17 cellular contexts compared by ENCODE assay signal in the genomic region with DNA sequence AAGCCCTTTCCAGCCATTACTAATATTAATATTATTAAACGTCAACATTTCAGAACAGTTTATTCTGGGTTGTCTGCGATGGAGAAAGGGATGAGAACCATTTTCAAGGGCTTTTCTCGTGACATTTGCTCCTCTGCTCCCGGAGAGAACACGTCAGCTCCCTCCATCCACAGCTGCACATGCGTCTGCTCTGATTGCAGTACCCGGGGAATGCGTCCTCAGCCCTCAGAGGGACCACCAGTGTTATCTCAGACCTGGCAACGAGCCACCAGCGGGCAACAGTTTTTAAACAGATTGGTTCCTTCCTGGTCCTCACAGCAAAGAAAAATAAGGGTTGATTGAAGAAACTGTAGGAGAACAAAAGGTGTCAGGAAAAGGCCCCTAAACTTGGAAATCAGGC.
DNase-seq lines count a peak whose midpoint lies in the region; ATAC-seq and TF ChIP-seq lines count a peak whose summit lies in the region.
"Had no signal": no experiment of that assay in that cellular context is flagged by ENCODE, and none has a peak within 500 bp of the region (broad histone marks: within the 10 kb centered on the region; RNA-seq: fewer than 3 reads in every experiment).

No MANE protein-coding gene starts in this region.

- no peak overlapping the region for H3K27ac ChIP-seq in body of pancreas
- no peak overlapping the region for H3K27ac ChIP-seq in mesenchymal stem cell (ENCODE audit: low read length, poor library complexity, severe bottlenecking)
- peak overlapping the region; percentile 27 for H3K27ac ChIP-seq in smooth muscle cell (ENCODE audit: low read depth)
- no peak overlapping the region for H3K27ac ChIP-seq in colonic mucosa
- H3K27ac ChIP-seq in effector memory CD4-positive, alpha-beta T cell (ENCODE audit: insufficient read depth, low read length, poor library complexity, severe bottlenecking): no peak overlapping the region

- no peaks in the 10 kb centered on the region for H3K4me1 Mint-ChIP-seq in CD14-positive monocyte
- H3K4me1 Mint-ChIP-seq: IgD-negative memory B cell; stimulated activated naive B cell treated with anti-CD40 and anti-IgM and Interleukin-4, amounts not matched to agents 10 μg/mL and 1 μg/mL and 100 μg/mL, for 72 hours had no signal

- DNase-seq in body of pancreas (peak in 3 of 4 donors; percentile 10 to 35 (median 17)), Right ventricle myocardium superior (peak; percentile 62), mesenchymal stem cell (peak; percentile 69), smooth muscle cell (lab: John Stamatoyannopoulos, UW; ENCODE audit: unreplicated experiment) (no peak), CD14-positive monocyte (ENCODE audit: low spot score) (no peak), colonic mucosa (no peak), GM03348 (ENCODE audit: low spot score) (no peak)
- no peak for DNase-seq in effector memory CD4-positive, alpha-beta T cell
- DNase-seq: HFFc6; NCI-H2081 treated with DMSO at 0.1 percent for 48 hours; NCI-H524 treated with DMSO at 0.1 percent for 48 hours; spleen; stimulated activated naive B cell treated with anti-CD40 and anti-IgM and Interleukin-4, amounts not matched to agents 10 μg/mL and 1 μg/mL and 100 μg/mL, for 72 hours had no signal

- H3K4me3 ChIP-seq in body of pancreas (no peak overlapping the region), mesenchymal stem cell (ENCODE audit: insufficient read depth in 1 of 2, low read depth in 1 of 2, low read length in 2 of 2) (no peak overlapping the region), smooth muscle cell (no peak overlapping the region), colonic mucosa (no peak overlapping the region)
- no peak overlapping the region for H3K4me3 ChIP-seq in effector memory CD4-positive, alpha-beta T cell (ENCODE audit: insufficient read depth, low read depth, low read length, poor library complexity, severe bottlenecking)
- H3K4me3 ChIP-seq: spleen, vagina had no signal

- H3K4ac ChIP-seq in mesenchymal stem cell (ENCODE audit: low read depth in 1 of 2, low read length in 2 of 2): peak overlapping the region in 1 of 2 experiments; percentile 24

- H3K18ac ChIP-seq in mesenchymal stem cell (ENCODE audit: low read depth in 1 of 2, low read length in 2 of 2): no peak overlapping the region

- no peak overlapping the region for H2AFZ ChIP-seq in mesenchymal stem cell (ENCODE audit: low read depth, low read length)
- H2AFZ ChIP-seq in smooth muscle cell (ENCODE audit: low read depth): no peak overlapping the region

- no peak overlapping the region for H2BK5ac ChIP-seq in mesenchymal stem cell (ENCODE audit: low read depth, low read length, poor library complexity, severe bottlenecking)

- H3K4me2 ChIP-seq in mesenchymal stem cell (ENCODE audit: low read length, poor library complexity, severe bottlenecking): no peak overlapping the region
- peak overlapping the region; percentile 52 for H3K4me2 ChIP-seq in smooth muscle cell

- no peak for TF ChIP-seq CTCF in body of pancreas (IDR thresholded peaks at IDR 0.05)
- TF ChIP-seq CTCF in smooth muscle cell (IDR thresholded peaks at IDR 0.05; ENCODE audit: borderline replicate concordance, insufficient read depth, poor library complexity, severe bottlenecking): no peak
- no peak for TF ChIP-seq CTCF in CD14-positive monocyte (IDR thresholded peaks at IDR 0.05)
- no peak for TF ChIP-seq CTCF in colonic mucosa (IDR thresholded peaks at IDR 0.05)

- H3K14ac ChIP-seq in mesenchymal stem cell (ENCODE audit: low read length in 2 of 2): no peak overlapping the region

- H3K9ac ChIP-seq in mesenchymal stem cell (ENCODE audit: low read length) (no peak overlapping the region), smooth muscle cell (ENCODE audit: low read depth) (no peak overlapping the region), colonic mucosa (ENCODE audit: low read depth in 2 of 2, low read length in 2 of 2) (no peak overlapping the region)

- no peaks in the 10 kb centered on the region for H3K9me3 ChIP-seq in body of pancreas
- no peaks in the 10 kb centered on the region for H3K9me3 ChIP-seq in mesenchymal stem cell (ENCODE audit: control insufficient read depth, low read length)
- H3K9me3 ChIP-seq in smooth muscle cell (replicated peaks; ENCODE audit: low read depth): no peaks in the 10 kb centered on the region
- H3K9me3 ChIP-seq in colonic mucosa: no peaks in the 10 kb centered on the region
- no peaks in the 10 kb centered on the region for H3K9me3 ChIP-seq in effector memory CD4-positive, alpha-beta T cell (ENCODE audit: control insufficient read depth, low read length)
- H3K9me3 ChIP-seq: vagina had no signal

- 59 to 64% methylated on average over 10 of the region's 10 CpGs for WGBS in body of pancreas, 2 donors
- 72% methylated on average over 10 of the region's 10 CpGs for WGBS in mesenchymal stem cell
- 44% methylated on average over 10 of the region's 10 CpGs for WGBS in smooth muscle cell (ENCODE audit: low lambda C conversion rate)

- no peak overlapping the region for H2BK120ac ChIP-seq in mesenchymal stem cell (ENCODE audit: low read depth, low read length)

- peaks cover 4% of the 10 kb centered on the region for H3F3A ChIP-seq in smooth muscle cell (ENCODE audit: low read depth)

- peaks cover 0 to 3% (median 0%) of the 10 kb centered on the region in 3 donors for H3K27me3 Mint-ChIP-seq in CD14-positive monocyte (ENCODE audit: low read depth in 3 of 3)
- H3K27me3 Mint-ChIP-seq: IgD-negative memory B cell; stimulated activated naive B cell treated with anti-CD40 and anti-IgM and Interleukin-4, amounts not matched to agents 10 μg/mL and 1 μg/mL and 100 μg/mL, for 72 hours had no signal

- no peak overlapping the region for H3K27ac Mint-ChIP-seq in CD14-positive monocyte
- H3K27ac Mint-ChIP-seq: HFFc6; IgD-negative memory B cell; stimulated activated naive B cell treated with anti-CD40 and anti-IgM and Interleukin-4, amounts not matched to agents 10 μg/mL and 1 μg/mL and 100 μg/mL, for 72 hours; WTC11 had no signal

- H4K20me1 ChIP-seq in smooth muscle cell (ENCODE audit: low read depth): no peaks in the 10 kb centered on the region

- no peak overlapping the region for H2BK12ac ChIP-seq in mesenchymal stem cell (ENCODE audit: low read length in 2 of 2)

- no peak for TF ChIP-seq POLR2A in body of pancreas (IDR thresholded peaks at IDR 0.05)

- peaks cover 0 to 13% (median 6%) of the 10 kb centered on the region in 7 donors for H3K9me3 Mint-ChIP-seq in CD14-positive monocyte

- no peaks in the 10 kb centered on the region for H3K36me3 Mint-ChIP-seq in CD14-positive monocyte
- H3K36me3 Mint-ChIP-seq: IgD-negative memory B cell; stimulated activated naive B cell treated with anti-CD40 and anti-IgM and Interleukin-4, amounts not matched to agents 10 μg/mL and 1 μg/mL and 100 μg/mL, for 72 hours; WTC11 had no signal

- H3K4me1 ChIP-seq in body of pancreas (no peaks in the 10 kb centered on the region), mesenchymal stem cell (ENCODE audit: control insufficient read depth, insufficient read depth, low read depth, low read length) (no peaks in the 10 kb centered on the region), smooth muscle cell (ENCODE audit: low read depth) (peaks cover 11% of the 10 kb centered on the region), colonic mucosa (no peaks in the 10 kb centered on the region)
- H3K4me1 ChIP-seq in effector memory CD4-positive, alpha-beta T cell (ENCODE audit: control insufficient read depth, insufficient read depth, low read length, poor library complexity, severe bottlenecking): no peaks in the 10 kb centered on the region

- no peak overlapping the region for H4K8ac ChIP-seq in mesenchymal stem cell (ENCODE audit: low read length)

- H4K91ac ChIP-seq in mesenchymal stem cell (ENCODE audit: low read length): no peak overlapping the region

- H3K79me1 ChIP-seq in mesenchymal stem cell (replicated peaks; ENCODE audit: low read length, poor library complexity, severe bottlenecking): no peaks in the 10 kb centered on the region

- H3K79me2 ChIP-seq in smooth muscle cell (ENCODE audit: low read depth): no peaks in the 10 kb centered on the region

- H2AK5ac ChIP-seq in mesenchymal stem cell (ENCODE audit: low read length, severe bottlenecking): no peak overlapping the region

- H3K27me3 ChIP-seq in body of pancreas (no peaks in the 10 kb centered on the region), mesenchymal stem cell (ENCODE audit: control insufficient read depth in 1 of 2, insufficient read depth in 1 of 2, low read length in 2 of 2) (no peaks in the 10 kb centered on the region), smooth muscle cell (ENCODE audit: low read depth) (no peaks in the 10 kb centered on the region), colonic mucosa (no peaks in the 10 kb centered on the region)
- H3K27me3 ChIP-seq in effector memory CD4-positive, alpha-beta T cell (replicated peaks; ENCODE audit: control insufficient read depth, insufficient read depth, low read length, poor library complexity, severe bottlenecking): no peaks in the 10 kb centered on the region
- H3K27me3 ChIP-seq: spleen, vagina had no signal

- ATAC-seq in body of pancreas (no peak), Right ventricle myocardium superior (ENCODE audit: poor library complexity) (peak; percentile 58)
- ATAC-seq: Panc1; stimulated activated naive B cell treated with anti-CD40 and anti-IgM and Interleukin-4, amounts not matched to agents 10 μg/mL and 1 μg/mL and 100 μg/mL, for 72 hours; WTC11 had no signal

- H3K23ac ChIP-seq in mesenchymal stem cell (ENCODE audit: low read length in 2 of 2): no peak overlapping the region

- no peak overlapping the region for H2BK15ac ChIP-seq in mesenchymal stem cell (ENCODE audit: low read depth, poor library complexity, severe bottlenecking)

- no peak overlapping the region for H3K4me3 Mint-ChIP-seq in CD14-positive monocyte
- H3K4me3 Mint-ChIP-seq: HFFc6; IgD-negative memory B cell; stimulated activated naive B cell treated with anti-CD40 and anti-IgM and Interleukin-4, amounts not matched to agents 10 μg/mL and 1 μg/mL and 100 μg/mL, for 72 hours; WTC11 had no signal

- intact Hi-C loops in body of pancreas (cut with DNase I) (no loop called here), Right ventricle myocardium superior (cut with DNase I) (no loop called here), CD14-positive monocyte (cut with micrococcal nuclease) (no loop called here), colonic mucosa (cut with DNase I) (no loop called here)

- no peaks in the 10 kb centered on the region for H3K36me3 ChIP-seq in body of pancreas (replicated peaks in 1 of 2; ENCODE audit: insufficient read depth in 1 of 2, low read depth in 2 of 2)
- no peaks in the 10 kb centered on the region for H3K36me3 ChIP-seq in mesenchymal stem cell (ENCODE audit: control insufficient read depth in 1 of 2, insufficient read depth in 2 of 2, low read depth in 1 of 2, low read length in 2 of 2)
- no peaks in the 10 kb centered on the region for H3K36me3 ChIP-seq in smooth muscle cell (ENCODE audit: low read depth)
- no peaks in the 10 kb centered on the region for H3K36me3 ChIP-seq in colonic mucosa
- H3K36me3 ChIP-seq in effector memory CD4-positive, alpha-beta T cell (ENCODE audit: control insufficient read depth, insufficient read depth, low read length): no peaks in the 10 kb centered on the region
- H3K36me3 ChIP-seq: spleen, vagina had no signal

Comparison
In these comparisons a context has a peak if more than half of its experiments do, and no peak if none do; other contexts are left out.
1. DNase-seq: peak in body of pancreas (3 of 4), Right ventricle myocardium superior (single experiment) and mesenchymal stem cell (single experiment); none in smooth muscle cell (single experiment), CD14-positive monocyte (single experiment), colonic mucosa (single experiment), GM03348 (single experiment) and effector memory CD4-positive, alpha-beta T cell (0 of 3).